Comparison of ENCODE assay signal across 8 cellular contexts in the genomic region with DNA sequence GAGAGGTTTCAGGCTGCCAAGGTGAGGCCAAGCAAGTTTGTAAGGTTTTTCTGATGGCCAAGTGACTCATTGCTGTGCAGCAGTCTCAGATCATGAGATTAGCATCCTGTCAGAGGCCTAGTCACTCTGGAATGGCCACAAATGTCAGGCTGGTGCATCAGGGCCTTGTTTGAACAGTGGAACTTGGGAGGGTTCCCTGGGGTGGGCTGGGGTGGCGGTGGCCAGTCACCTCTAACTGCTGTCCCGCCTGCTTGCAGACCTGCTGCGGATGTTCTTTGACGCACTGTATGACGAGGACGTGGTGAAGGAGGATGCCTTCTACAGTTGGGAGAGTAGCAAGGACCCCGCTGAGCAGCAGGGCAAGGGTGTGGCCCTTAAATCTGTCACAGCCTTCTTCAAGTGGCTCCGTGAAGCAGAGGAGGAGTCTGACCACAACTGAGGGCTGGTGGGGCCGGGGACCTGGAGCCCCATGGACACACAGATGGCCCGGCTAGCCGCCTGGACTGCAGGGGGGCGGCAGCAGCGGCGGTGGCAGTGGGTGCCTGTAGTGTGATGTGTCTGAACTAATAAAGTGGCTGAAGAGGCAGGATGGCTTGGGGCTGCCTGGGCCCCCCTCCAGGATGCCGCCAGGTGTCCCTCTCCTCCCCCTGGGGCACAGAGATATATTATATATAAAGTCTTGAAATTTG. TPM values are rescaled to one million over a fixed set of nuclear protein-coding genes. Genes with fewer than 3 reads are reported as not detected.
DNase-seq lines count a peak whose midpoint lies in the region; ATAC-seq and TF ChIP-seq lines count a peak whose summit lies in the region.

No MANE protein-coding gene starts in this region.

- no peaks in the 10 kb centered on the region for H3K27me3 Mint-ChIP-seq in activated T-cell treated with anti-CD3 and anti-CD28 coated beads, Interleukin-2, amount 50 U/mL, for 4 hours (ENCODE audit: low read depth)

- H3K4me3 ChIP-seq in foreskin fibroblast (ENCODE audit: low read depth in 1 of 2, low read length in 2 of 2) = no peak overlapping the region

- peak; percentile 12 for DNase-seq in activated T-cell treated with anti-CD3 and anti-CD28 coated beads for 1 hour (ENCODE audit: low read depth)
- no peak for DNase-seq in activated T-cell treated with anti-CD3 and anti-CD28 coated beads for 4 hours
- DNase-seq in activated T-cell treated with anti-CD3 and anti-CD28 coated beads, Interleukin-2, amount 50 U/mL, for 4 hours = peak; percentile 35
- peak; percentile 79 to 84 for DNase-seq in foreskin fibroblast
- peak; percentile 39 to 53 for DNase-seq in stimulated activated CD4-positive, alpha-beta T cell treated with anti-CD3 and anti-CD28 coated beads, Interleukin-2, amount 100 ng/mL, for 24 hours
- no peak for DNase-seq in NCI-H2227 (lab: John Stamatoyannopoulos, UW; ENCODE audit: unreplicated experiment)
- DNase-seq in inferior parietal cortex (ENCODE audit: extremely low spot score) = no peak

- TF ChIP-seq CTCF in foreskin fibroblast (IDR thresholded peaks at IDR 0.05; ENCODE audit: low read depth, low read length) = no peak

- H3K36me3 Mint-ChIP-seq in activated T-cell treated with anti-CD3 and anti-CD28 coated beads, Interleukin-2, amount 50 U/mL, for 4 hours (ENCODE audit: insufficient read depth) = peaks cover 42% of the 10 kb centered on the region

- H3K4me3 Mint-ChIP-seq in activated T-cell treated with anti-CD3 and anti-CD28 coated beads, Interleukin-2, amount 50 U/mL, for 4 hours = peak overlapping the region; percentile 56

- ATAC-seq in activated T-cell treated with anti-CD3 and anti-CD28 coated beads, Interleukin-2, amount 50 U/mL, for 4 hours = peak; percentile 69 to 71
- no peak for ATAC-seq in GM21360 (IDR thresholded peaks at IDR 0.05; ENCODE audit: unreplicated experiment)

- no peaks in the 10 kb centered on the region for H3K9me3 Mint-ChIP-seq in activated T-cell treated with anti-CD3 and anti-CD28 coated beads, Interleukin-2, amount 50 U/mL, for 4 hours

- H3K4me1 Mint-ChIP-seq in activated T-cell treated with anti-CD3 and anti-CD28 coated beads, Interleukin-2, amount 50 U/mL, for 4 hours (ENCODE audit: low read depth) = peaks cover 54% of the 10 kb centered on the region

RNA-seq across cellular contexts. Expression of a gene that starts 2.8 kb away (rescaled TPM):
- 1 to 10 TPM; 3.5 to 4.4 (median 3.7) TPM for total RNA-seq in activated T-cell treated with anti-CD3 and anti-CD28 coated beads, Interleukin-2, amount 50 U/mL, for 4 hours

RNA-seq across cellular contexts. Expression of a gene that starts 20.2 kb away (rescaled TPM):
- total RNA-seq in activated T-cell treated with anti-CD3 and anti-CD28 coated beads, Interleukin-2, amount 50 U/mL, for 4 hours = 1,000 to 10,000 TPM in 2 of 3 donors, 100 to 1,000 TPM in 1; 990 to 1,057 (median 1,007) TPM

RNA-seq across cellular contexts. Expression of a gene that starts 26.8 kb away (rescaled TPM):
- 1 to 10 TPM; 4.5 to 5.2 (median 5.0) TPM for total RNA-seq in activated T-cell treated with anti-CD3 and anti-CD28 coated beads, Interleukin-2, amount 50 U/mL, for 4 hours

RNA-seq across cellular contexts. Expression of a gene that starts 26.9 kb away (rescaled TPM):
- 100 to 1,000 TPM; 146 to 170 (median 165) TPM for total RNA-seq in activated T-cell treated with anti-CD3 and anti-CD28 coated beads, Interleukin-2, amount 50 U/mL, for 4 hours

RNA-seq across cellular contexts. Expression of a gene that starts 35.6 kb away (rescaled TPM):
- 100 to 1,000 TPM; 497 to 520 (median 498) TPM for total RNA-seq in activated T-cell treated with anti-CD3 and anti-CD28 coated beads, Interleukin-2, amount 50 U/mL, for 4 hours

Comparison
In these comparisons a context has a peak if more than half of its experiments do, and no peak if none do; other contexts are left out.
1. DNase-seq: peak in activated T-cell treated with anti-CD3 and anti-CD28 coated beads for 1 hour (single experiment), activated T-cell treated with anti-CD3 and anti-CD28 coated beads, Interleukin-2, amount 50 U/mL, for 4 hours (single experiment), foreskin fibroblast (2 of 2) and stimulated activated CD4-positive, alpha-beta T cell treated with anti-CD3 and anti-CD28 coated beads, Interleukin-2, amount 100 ng/mL, for 24 hours (2 of 2); none in activated T-cell treated with anti-CD3 and anti-CD28 coated beads for 4 hours (single experiment), NCI-H2227 (single experiment) and inferior parietal cortex (single experiment).